Comparison of ENCODE assay signal across 11 cellular contexts in the genomic region with DNA sequence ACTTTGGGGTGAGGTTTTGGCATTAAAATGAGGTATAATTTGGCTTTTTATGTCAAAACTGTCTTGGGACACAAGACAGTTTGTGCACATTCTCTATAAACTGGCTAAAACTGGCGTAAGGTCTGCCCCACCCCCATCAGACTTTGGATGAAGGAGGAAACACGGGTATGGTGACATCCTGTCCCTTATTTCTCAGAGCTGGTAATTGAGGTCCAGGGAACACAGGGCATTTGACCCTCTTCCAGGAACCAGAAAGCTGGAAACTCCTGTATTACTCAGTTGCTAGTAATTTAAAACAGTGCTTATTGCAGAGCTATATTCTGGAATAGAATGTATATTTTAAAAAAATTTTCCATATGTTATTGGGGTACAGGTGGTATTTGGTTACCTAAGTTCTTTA.
"Had no signal": no experiment of that assay in that cellular context is flagged by ENCODE, and none has a peak within 500 bp of the region (broad histone marks: within the 10 kb centered on the region; RNA-seq: fewer than 3 reads in every experiment).

No MANE protein-coding gene starts in this region.

- DNase-seq: GM23248, GOT3, H7, H9, HCEC 1CT, HFFc6 had no signal

- H3K36me3 ChIP-seq: HAP-1 had no signal

- H3K9me3 Mint-ChIP-seq: GM23338, HFFc6 had no signal

- H3K4me3 Mint-ChIP-seq: GM23338, H9, HFFc6 had no signal

- H3K27ac Mint-ChIP-seq: GM23338, H9, HFFc6 had no signal

- H3K4me2 ChIP-seq: GM23338 had no signal

- H3K9ac ChIP-seq: GM23248 had no signal

- H3K9me3 ChIP-seq: HAP-1 had no signal

- ATAC-seq: GM23338, HCT116 had no signal

- H3K4me1 Mint-ChIP-seq: GM23338 had no signal

- H3K27ac ChIP-seq: GM23248 had no signal

- FAIRE-seq: H1, H54 had no signal

- H3K4me3 ChIP-seq: GM23248, GM23338, HAP-1 had no signal

- H3K4me1 ChIP-seq: HAP-1 had no signal

- H2AFZ ChIP-seq: GM23248, GM23338 had no signal
